22 cellular contexts compared by ENCODE assay signal in genomic region chr12:96809522-96809921, GRCh38.
"Had no signal": no experiment of that assay in that cellular context is flagged by ENCODE, and none has a peak within 500 bp of the region (broad histone marks: within the 10 kb centered on the region; RNA-seq: fewer than 3 reads in every experiment).

No MANE protein-coding gene starts in this region.

- H3K9ac ChIP-seq: parathyroid adenoma had no signal

- H3K4me3 Mint-ChIP-seq: activated CD4-positive, alpha-beta T cell treated with anti-CD3 and anti-CD28 coated beads, Interleukin-2, amount 10 ng/mL, durations not matched to agents 24 days and 14 days; activated CD8-positive, alpha-beta T cell treated with anti-CD3 and anti-CD28 coated beads for 36 hours; activated T-helper 17 cell treated with anti-CD3 and anti-CD28 coated beads, Interleukin-2, amount 50 U/mL, for 72 hours; brain; endodermal cell; natural killer cell; type B pancreatic cell had no signal

- DNase-seq: activated CD4-positive, alpha-beta T cell treated with anti-CD3 and anti-CD28 coated beads, Interleukin-2, amount 10 ng/mL, durations not matched to agents 24 days and 14 days; activated CD4-positive, CD25-positive, alpha-beta regulatory T cell; activated CD8-positive, alpha-beta T cell treated with anti-CD3 and anti-CD28 coated beads for 36 hours; activated naive CD4-positive, alpha-beta T cell; activated T-cell treated with anti-CD3 and anti-CD28 coated beads, Interleukin-2, amount 50 U/mL, for 1 hour; anterior cingulate cortex; caudate nucleus; endodermal cell; erythroblast; hypothalamus; islet precursor cell; left colon; lower lobe of right lung; natural killer cell; stimulated activated CD4-positive, alpha-beta T cell treated with anti-CD3 and anti-CD28 coated beads, Interleukin-4, amount 100 ng/mL, for 1 hour; stomach had no signal

- H3K36me3 Mint-ChIP-seq: natural killer cell, type B pancreatic cell had no signal

- H3K27me3 Mint-ChIP-seq: activated CD4-positive, alpha-beta T cell treated with anti-CD3 and anti-CD28 coated beads, Interleukin-2, amount 10 ng/mL, durations not matched to agents 24 days and 14 days; activated CD8-positive, alpha-beta T cell treated with anti-CD3 and anti-CD28 coated beads for 36 hours; activated T-helper 17 cell treated with anti-CD3 and anti-CD28 coated beads, Interleukin-2, amount 50 U/mL, for 72 hours; type B pancreatic cell had no signal

- H3K4me1 ChIP-seq: lower lobe of right lung, parathyroid adenoma, stomach had no signal

- H2AFZ ChIP-seq: parathyroid adenoma had no signal

- H3K36me3 ChIP-seq: lower lobe of right lung, stomach had no signal

- H3K4me2 ChIP-seq: smooth muscle cell had no signal

- H3K4me1 Mint-ChIP-seq: activated CD4-positive, alpha-beta T cell treated with anti-CD3 and anti-CD28 coated beads, Interleukin-2, amount 10 ng/mL, durations not matched to agents 24 days and 14 days; activated T-helper 17 cell treated with anti-CD3 and anti-CD28 coated beads, Interleukin-2, amount 50 U/mL, for 72 hours; brain; natural killer cell had no signal

- ATAC-seq: activated CD8-positive, alpha-beta T cell treated with anti-CD3 and anti-CD28 coated beads for 36 hours; activated T-helper 17 cell treated with anti-CD3 and anti-CD28 coated beads, Interleukin-2, amount 50 U/mL, for 72 hours; left colon; natural killer cell; sciatic nerve had no signal

- H3K9me3 Mint-ChIP-seq: activated CD8-positive, alpha-beta T cell treated with anti-CD3 and anti-CD28 coated beads for 36 hours had no signal

- H3K27me3 ChIP-seq: stomach had no signal

- H3K4me3 ChIP-seq: lower lobe of right lung, smooth muscle cell, stomach had no signal

- H3K27ac ChIP-seq: lower lobe of right lung, parathyroid adenoma, stomach had no signal

- H3K79me2 ChIP-seq: parathyroid adenoma had no signal

- H3K27ac Mint-ChIP-seq: activated CD4-positive, alpha-beta T cell treated with anti-CD3 and anti-CD28 coated beads, Interleukin-2, amount 10 ng/mL, durations not matched to agents 24 days and 14 days; activated CD8-positive, alpha-beta T cell treated with anti-CD3 and anti-CD28 coated beads for 36 hours; activated T-helper 17 cell treated with anti-CD3 and anti-CD28 coated beads, Interleukin-2, amount 50 U/mL, for 72 hours; brain; endodermal cell; natural killer cell; type B pancreatic cell had no signal
